8 cellular contexts compared by ENCODE assay signal in genomic region chr13:52159159-52159982, GRCh38. TPM values are rescaled to one million over a fixed set of nuclear protein-coding genes. Genes with fewer than 3 reads are reported as not detected.
DNase-seq lines count a peak whose midpoint lies in the region; ATAC-seq and TF ChIP-seq lines count a peak whose summit lies in the region.

TSS of gene NEK3 (minus strand) at chr13:52159597. CDS start at chr13:52156191, 3,406 bp downstream.

- H3K79me1 ChIP-seq in mesendoderm (ENCODE audit: low read length): no peaks in the 10 kb centered on the region

- H3K36me3 ChIP-seq in BE2C (no peaks in the 10 kb centered on the region), mesendoderm (ENCODE audit: control insufficient read depth, insufficient read depth, low read length) (no peaks in the 10 kb centered on the region)

- H3K4me2 ChIP-seq in mesendoderm (ENCODE audit: low read length): peak within 1 kb of the TSS; percentile 64

- peak within 1 kb of the TSS; percentile 24 for H3K18ac ChIP-seq in mesendoderm (ENCODE audit: low read length)

- peak within 1 kb of the TSS; percentile 91 for H3K4me3 ChIP-seq in BE2C (ENCODE audit: low read depth, low read length)
- peak within 1 kb of the TSS; percentile 73 for H3K4me3 ChIP-seq in mesendoderm (ENCODE audit: low read length)

- H3K4me3 Mint-ChIP-seq in endothelial cell (ENCODE audit: unreplicated experiment): peak within 1 kb of the TSS; percentile 94

- ATAC-seq in HG03342 (IDR thresholded peaks at IDR 0.05; ENCODE audit: unreplicated experiment): peak; percentile 76

- H3K9me3 Mint-ChIP-seq in endothelial cell (ENCODE audit: unreplicated experiment): no peaks in the 10 kb centered on the region

- H3K9ac ChIP-seq in mesendoderm (ENCODE audit: low read length): peak within 1 kb of the TSS; percentile 84

- no peak within 1 kb of the TSS for H2BK5ac ChIP-seq in mesendoderm (ENCODE audit: low read length)

- H3K9me3 ChIP-seq in BE2C: peaks cover 4% of the 10 kb centered on the region

- H3K23ac ChIP-seq in mesendoderm (ENCODE audit: low read length): peak within 1 kb of the TSS; percentile 31

- peak within 1 kb of the TSS; percentile 93 for H4K5ac ChIP-seq in mesendoderm (ENCODE audit: low read length)

- peak; percentile 23 for TF ChIP-seq POLR2A in GM19099 (IDR thresholded peaks at IDR 0.05; ENCODE audit: extremely low read depth, insufficient read length, low read depth)

- no peaks in the 10 kb centered on the region for H3K36me3 Mint-ChIP-seq in endothelial cell (ENCODE audit: low read depth, unreplicated experiment)

- H3K4me1 Mint-ChIP-seq in endothelial cell (ENCODE audit: unreplicated experiment): peaks cover 64% of the 10 kb centered on the region

- H3K4ac ChIP-seq in mesendoderm (ENCODE audit: low read depth, low read length): peak within 1 kb of the TSS; percentile 62

- no peak within 1 kb of the TSS for H3K27ac ChIP-seq in mesendoderm (ENCODE audit: low read depth, low read length)

- H3K27ac Mint-ChIP-seq in endothelial cell (ENCODE audit: unreplicated experiment): peak within 1 kb of the TSS; percentile 92

- no peak within 1 kb of the TSS for H2AK5ac ChIP-seq in mesendoderm (ENCODE audit: low read length)

- TF ChIP-seq CTCF in BE2C (IDR thresholded peaks at IDR 0.05; ENCODE audit: low read depth, low read length) (no peak), endothelial cell (IDR thresholded peaks at IDR 0.05; ENCODE audit: unreplicated experiment) (no peak)

- no peak within 1 kb of the TSS for H2BK15ac ChIP-seq in mesendoderm (replicated peaks; ENCODE audit: low read depth)

- no peaks in the 10 kb centered on the region for H3K27me3 ChIP-seq in BE2C
- no peaks in the 10 kb centered on the region for H3K27me3 ChIP-seq in mesendoderm (ENCODE audit: insufficient read depth, low read length, poor library complexity)

- no peaks in the 10 kb centered on the region for H3K27me3 Mint-ChIP-seq in endothelial cell (ENCODE audit: unreplicated experiment)

- H3K4me1 ChIP-seq in BE2C: no peaks in the 10 kb centered on the region; the same call in 1 of the 2 replicates
- no peaks in the 10 kb centered on the region for H3K4me1 ChIP-seq in mesendoderm (ENCODE audit: control insufficient read depth, low read depth, low read length)

- peak within 1 kb of the TSS; percentile 36 for H2BK120ac ChIP-seq in mesendoderm (ENCODE audit: low read depth, low read length)

- H3K56ac ChIP-seq in mesendoderm (ENCODE audit: low read length): peak within 1 kb of the TSS; percentile 95

- WGBS in mesendoderm (ENCODE audit: extremely low coverage, insufficient coverage, low lambda C conversion rate): no CpG with 5 or more reads among the region's 74 CpGs

- DNase-seq in BE2C: peak; percentile 88
- DNase-seq in NCI-H82 (lab: John Stamatoyannopoulos, UW): peak; percentile 91
- DNase-seq in activated CD8-positive, alpha-beta memory T cell treated with anti-CD3 and anti-CD28 coated beads, Interleukin-2, amount 50 U/mL, for 1 hour (ENCODE audit: extremely low read depth): peak; percentile 4
- DNase-seq in endothelial cell (ENCODE audit: low spot score): peak; percentile 79
- peak; percentile 88 for DNase-seq in mesendoderm
- DNase-seq in stimulated activated CD8-positive, alpha-beta memory T cell treated with anti-CD3 and anti-CD28 coated beads, Interleukin-15, amount 100 ng/mL, for 1 hour (ENCODE audit: low read depth): peak; percentile 14

- peak within 1 kb of the TSS; percentile 57 for H4K8ac ChIP-seq in mesendoderm (ENCODE audit: low read depth, low read length)

- H3K79me2 ChIP-seq in mesendoderm (ENCODE audit: control insufficient read depth, insufficient read depth, low read length): no peaks in the 10 kb centered on the region

RNA-seq across cellular contexts. Expression of gene NEK3, which starts in this region (rescaled TPM):
- 23.4 TPM for polyA plus RNA-seq in BE2C (2012; ENCODE audit: insufficient read depth, insufficient read length, low read depth)
- 82.4 TPM for total RNA-seq in endothelial cell (ENCODE audit: unreplicated experiment)
- 26.5 TPM for polyA plus RNA-seq in mesendoderm (2013, experiment 1 of 2)
- 27.1 TPM for polyA plus RNA-seq in mesendoderm (2013, experiment 2 of 2)

Comparison
In these comparisons a context has a peak if more than half of its experiments do, and no peak if none do; other contexts are left out.
1. DNase-seq: peak in every context shown above with its lines; median percentile 91 in NCI-H82; 88 in BE2C; 88 in mesendoderm; 79 in endothelial cell; 14 in stimulated activated CD8-positive, alpha-beta memory T cell treated with anti-CD3 and anti-CD28 coated beads, Interleukin-15, amount 100 ng/mL, for 1 hour; 4 in activated CD8-positive, alpha-beta memory T cell treated with anti-CD3 and anti-CD28 coated beads, Interleukin-2, amount 50 U/mL, for 1 hour.